ENCODE assay signal across 8 cellular contexts in genomic region chr1:46724991-46725735, GRCh38. TPM values are rescaled to one million over a fixed set of nuclear protein-coding genes. Genes with fewer than 3 reads are reported as not detected.
DNase-seq lines count a peak whose midpoint lies in the region; ATAC-seq and TF ChIP-seq lines count a peak whose summit lies in the region.

No MANE protein-coding gene starts in this region.

- no peak overlapping the region for H3K4me3 ChIP-seq in AG10803 (ENCODE audit: low read length)

- peak; percentile 82 for DNase-seq in AG10803 (ENCODE audit: low read depth)
- peak; percentile 64 for DNase-seq in NCI-H526 treated with DMSO at 0.1 percent for 48 hours (lab: John Stamatoyannopoulos, UW)
- DNase-seq in activated CD4-positive, alpha-beta T cell treated with anti-CD3 and anti-CD28 coated beads for 48 hours: peak; percentile 73
- peak; percentile 71 for DNase-seq in dedifferentiated amniotic fluid mesenchymal stem cell (ENCODE audit: extremely low spot score)
- DNase-seq in lung microvascular endothelial cell (ENCODE audit: low read depth in 2 of 2): peak; percentile 90 to 91
- DNase-seq in stimulated activated CD8-positive, alpha-beta memory T cell treated with anti-CD3 and anti-CD28 coated beads, Interleukin-15, amount 100 ng/mL, for 1 hour (ENCODE audit: low read depth): peak; percentile 45

- ATAC-seq in GM18909 (IDR thresholded peaks at IDR 0.05; ENCODE audit: poor library complexity, unreplicated experiment) (peak; percentile 80), HG03520 (IDR thresholded peaks at IDR 0.05; ENCODE audit: unreplicated experiment) (peak; percentile 83)

- TF ChIP-seq CTCF in AG10803 (conservative IDR thresholded peaks at IDR 0.05; ENCODE audit: low read length): peak; percentile 93

RNA-seq across cellular contexts. Expression of gene EFCAB14, which starts 6.2 kb away (rescaled TPM):
- total RNA-seq in lung microvascular endothelial cell: 44.7 and 65.7 TPM in 2 replicates

RNA-seq across cellular contexts. Expression of gene TEX38, which starts 53.5 kb away (rescaled TPM):
- total RNA-seq in lung microvascular endothelial cell: under 0.01 TPM in 1 of 2 replicates, not detected in the other

RNA-seq across cellular contexts. Expression of gene ATPAF1, which starts 57.0 kb away (rescaled TPM):
- 19.8 and 22.2 TPM in 2 replicates for total RNA-seq in lung microvascular endothelial cell
